Comparison of ENCODE assay signal across 1 cellular context in genomic region chr12:50572275-50572674, GRCh38.
TF ChIP-seq lines count a peak whose summit lies in the region.

No MANE protein-coding gene starts in this region.

TF ChIP-seq in HepG2, 621 proteins besides CTCF, POLR2A, EP300 and RAD21 (continued from another document and continues in another):
- TF ChIP-seq ZBTB40 (IDR thresholded peaks at IDR 0.05) = no peak
- no peak for TF ChIP-seq ZBTB40 (CRISPR knock-in tag; IDR thresholded peaks at IDR 0.05)
- TF ChIP-seq ZBTB8A (CRISPR knock-in tag; IDR thresholded peaks at IDR 0.05; ENCODE audit: borderline replicate concordance, low read depth) = no peak
- no peak for TF ChIP-seq ZNF512B (CRISPR knock-in tag; IDR thresholded peaks at IDR 0.05; ENCODE audit: borderline replicate concordance)
- no peak for TF ChIP-seq ZNF546 (CRISPR knock-in tag; conservative IDR thresholded peaks at IDR 0.05)
- no peak for TF ChIP-seq SNAPC4 (CRISPR knock-in tag; IDR thresholded peaks at IDR 0.05)
- TF ChIP-seq HBP1 (CRISPR knock-in tag; IDR thresholded peaks at IDR 0.05; ENCODE audit: low read depth) = no peak
- TF ChIP-seq TGIF2 (CRISPR knock-in tag; IDR thresholded peaks at IDR 0.05) = no peak
- TF ChIP-seq SOX5 (CRISPR knock-in tag; IDR thresholded peaks at IDR 0.05; ENCODE audit: borderline replicate concordance) = peak; percentile 38; the same call in 1 of the 2 replicates
- TF ChIP-seq NFE2L2 (IDR thresholded peaks at IDR 0.05; ENCODE audit: low read length) = no peak
- TF ChIP-seq ZNF570 (CRISPR knock-in tag; IDR thresholded peaks at IDR 0.05; ENCODE audit: borderline replicate concordance) = no peak
- TF ChIP-seq BRF2 (CRISPR knock-in tag; IDR thresholded peaks at IDR 0.05) = no peak
- no peak for TF ChIP-seq ZNF333 (CRISPR knock-in tag; IDR thresholded peaks at IDR 0.05; ENCODE audit: borderline replicate concordance)
- no peak for TF ChIP-seq HNF1B (CRISPR knock-in tag; IDR thresholded peaks at IDR 0.05)
- peak; percentile 42; the same call in 1 of the 2 replicates for TF ChIP-seq FOXA3 (CRISPR knock-in tag; IDR thresholded peaks at IDR 0.05)
- no peak for TF ChIP-seq ZNF317 (CRISPR knock-in tag; IDR thresholded peaks at IDR 0.05)
- no peak for TF ChIP-seq NR2F2 (IDR thresholded peaks at IDR 0.05; ENCODE audit: borderline replicate concordance, low read depth)
- no peak for TF ChIP-seq JUN (CRISPR knock-in tag; IDR thresholded peaks at IDR 0.05)
- no peak for TF ChIP-seq SP4 (CRISPR knock-in tag; IDR thresholded peaks at IDR 0.05)
- no peak for TF ChIP-seq SCMH1 (CRISPR knock-in tag; IDR thresholded peaks at IDR 0.05; ENCODE audit: borderline replicate concordance)
- peak; percentile 27; the same call in 1 of the 2 replicates for TF ChIP-seq SIX1 (CRISPR knock-in tag; IDR thresholded peaks at IDR 0.05; ENCODE audit: borderline replicate concordance)
- TF ChIP-seq CAMTA2 (CRISPR knock-in tag; IDR thresholded peaks at IDR 0.05; ENCODE audit: borderline replicate concordance) = no peak
- TF ChIP-seq ATF7 (IDR thresholded peaks at IDR 0.05) = no peak
- TF ChIP-seq ATF7 (CRISPR knock-in tag; IDR thresholded peaks at IDR 0.05) = no peak
- peak; percentile 48; the same call in 1 of the 2 replicates for TF ChIP-seq RCOR2 (CRISPR knock-in tag; IDR thresholded peaks at IDR 0.05)
- TF ChIP-seq RELA (CRISPR knock-in tag; IDR thresholded peaks at IDR 0.05) = no peak
- TF ChIP-seq ELF3 (CRISPR knock-in tag; IDR thresholded peaks at IDR 0.05) = peak; percentile 52; the same call in 1 of the 2 replicates
- no peak for TF ChIP-seq RNF219 (CRISPR knock-in tag; IDR thresholded peaks at IDR 0.05)
- no peak for TF ChIP-seq ZBTB20 (CRISPR knock-in tag; IDR thresholded peaks at IDR 0.05; ENCODE audit: borderline replicate concordance, low read depth)
- TF ChIP-seq PHF8 (CRISPR knock-in tag; IDR thresholded peaks at IDR 0.05) = no peak
- no peak for TF ChIP-seq MYC (CRISPR knock-in tag; IDR thresholded peaks at IDR 0.05; ENCODE audit: borderline replicate concordance)
- TF ChIP-seq ZNF670 (CRISPR knock-in tag; IDR thresholded peaks at IDR 0.05; ENCODE audit: borderline replicate concordance) = no peak
- TF ChIP-seq ETS1 (CRISPR knock-in tag; IDR thresholded peaks at IDR 0.05) = no peak
